12 cellular contexts compared by ENCODE assay signal in the genomic region with DNA sequence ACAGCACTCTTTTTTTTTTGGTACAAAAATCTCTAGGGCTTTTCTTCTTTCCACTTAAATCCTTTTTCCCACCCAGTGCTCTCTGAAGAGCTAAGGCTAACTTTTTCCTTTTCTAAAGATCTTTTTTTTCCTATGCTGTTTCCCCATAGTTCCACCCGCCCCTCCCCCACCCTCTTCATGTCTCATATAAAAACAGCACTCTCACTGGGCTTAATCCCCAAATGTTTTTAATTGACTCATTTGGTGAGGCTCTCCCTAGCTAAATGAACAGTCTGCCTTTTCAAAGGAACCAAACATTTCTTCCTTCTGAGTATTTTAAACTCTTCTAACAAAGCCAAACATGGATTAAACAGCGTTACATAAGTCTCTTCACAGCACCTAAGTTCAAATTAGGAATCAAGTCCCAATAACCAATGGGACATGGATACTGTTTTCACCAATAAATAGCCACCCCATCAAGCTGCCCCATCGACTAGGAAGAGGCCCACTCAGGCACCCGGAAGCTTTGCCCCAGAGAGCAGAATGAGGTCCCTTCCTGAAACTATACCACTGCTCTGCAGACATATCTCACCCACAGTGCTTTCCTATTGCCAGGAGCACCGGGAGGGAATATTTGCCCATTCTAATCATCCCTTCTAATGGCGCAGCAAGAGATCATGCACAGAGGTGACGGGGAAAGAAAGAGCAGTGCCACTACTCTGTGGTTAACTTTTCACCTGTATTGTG.
A peak's percentile ranks its signal among the peaks of the same experiment; 100 is the strongest.
DNase-seq lines count a peak whose midpoint lies in the region; ATAC-seq and TF ChIP-seq lines count a peak whose summit lies in the region.
"Had no signal": no experiment of that assay in that cellular context is flagged by ENCODE, and none has a peak within 500 bp of the region (broad histone marks: within the 10 kb centered on the region; RNA-seq: fewer than 3 reads in every experiment).

No MANE protein-coding gene starts in this region.

- H3K27ac ChIP-seq in HEK293 (ENCODE audit: extremely low read depth, low read depth, low read length), result no peak overlapping the region; the same call in 1 of the 2 replicates
- H3K27ac ChIP-seq: cardiac muscle cell had no signal

- H3K36me3 Mint-ChIP-seq in CD14-positive monocyte (peaks cover 3 to 4% of the 10 kb centered on the region in 2 donors), natural killer cell (no peaks in the 10 kb centered on the region)
- H3K36me3 Mint-ChIP-seq in activated naive CD8-positive, alpha-beta T cell treated with anti-CD3 and anti-CD28 coated beads for 36 hours, result peaks cover 36% of the 10 kb centered on the region

- ATAC-seq in natural killer cell, result no peak
- no peak for ATAC-seq in GM21367 (IDR thresholded peaks at IDR 0.05; ENCODE audit: unreplicated experiment)

- intact Hi-C loops in CD14-positive monocyte (cut with micrococcal nuclease), result no loop called here
- intact Hi-C loops in natural killer cell (cut with micrococcal nuclease), result loop anchor here (2.0 to 5.0 kb wide), 3 partner anchors 13 to 45 kb away; no protein-coding TSS in a partner anchor

- no peaks in the 10 kb centered on the region for H3K9me3 ChIP-seq in HEK293 (ENCODE audit: control insufficient read depth, insufficient read depth, low read depth, low read length)
- H3K9me3 ChIP-seq: thoracic aorta had no signal

- H3K4me1 ChIP-seq in HEK293 (ENCODE audit: control insufficient read depth, insufficient read depth, low read length), result peaks cover 29% of the 10 kb centered on the region

- DNase-seq in CD14-positive monocyte (ENCODE audit: low spot score) (no peak), natural killer cell (no peak), superior temporal gyrus (ENCODE audit: extremely low spot score) (no peak), iPS-NIHi11 (ENCODE audit: low spot score) (no peak), HUDEP-2 (lab: John Stamatoyannopoulos, UW; ENCODE audit: unreplicated experiment in 76 of 76) (no peak)
- no peak for DNase-seq in activated naive CD8-positive, alpha-beta T cell treated with anti-CD3 and anti-CD28 coated beads for 36 hours
- DNase-seq: activated CD8-positive, alpha-beta memory T cell treated with anti-CD3 and anti-CD28 coated beads, Interleukin-2, amount 50 U/mL, for 48 hours; islet precursor cell had no signal

- no peak for TF ChIP-seq CTCF in CD14-positive monocyte (IDR thresholded peaks at IDR 0.05)
- TF ChIP-seq CTCF in HEK293 (tag by site-specific recombination; IDR thresholded peaks at IDR 0.05), result no peak
- no peak for TF ChIP-seq CTCF in natural killer cell (IDR thresholded peaks at IDR 0.05)

- no peak overlapping the region for H3K4me3 ChIP-seq in HEK293 (ENCODE audit: low read depth, low read length)
- H3K4me3 ChIP-seq: cardiac muscle cell, thoracic aorta had no signal

- H3K9me3 Mint-ChIP-seq in CD14-positive monocyte (no peaks in the 10 kb centered on the region), natural killer cell (no peaks in the 10 kb centered on the region)
- H3K9me3 Mint-ChIP-seq in activated naive CD8-positive, alpha-beta T cell treated with anti-CD3 and anti-CD28 coated beads for 36 hours, result peaks cover 4% of the 10 kb centered on the region

- no peaks in the 10 kb centered on the region for H3K36me3 ChIP-seq in HEK293 (ENCODE audit: control insufficient read depth in 2 of 2, insufficient read depth in 1 of 2, low read length in 2 of 2)
- H3K36me3 ChIP-seq: cardiac muscle cell, thoracic aorta had no signal

- POLR2A ChIA-PET in HEK293 (lab: Yijun Ruan, JAX), result interaction anchor here (1.0 to 1.4 kb wide), 2 partner anchors 64 to 65 kb away, joined by 4 to 6 read pairs; no protein-coding TSS in a partner anchor

- no peak overlapping the region for H3K4me3 Mint-ChIP-seq in CD14-positive monocyte
- peak overlapping the region; percentile 37 for H3K4me3 Mint-ChIP-seq in activated naive CD8-positive, alpha-beta T cell treated with anti-CD3 and anti-CD28 coated beads for 36 hours
- peak overlapping the region; percentile 87 for H3K4me3 Mint-ChIP-seq in natural killer cell

- H3K4me1 Mint-ChIP-seq in CD14-positive monocyte (peaks cover 80% of the 10 kb centered on the region), natural killer cell (peaks cover 58 to 67% of the 10 kb centered on the region in 2 donors)
- H3K4me1 Mint-ChIP-seq in activated naive CD8-positive, alpha-beta T cell treated with anti-CD3 and anti-CD28 coated beads for 36 hours, result peaks cover 67% of the 10 kb centered on the region

- CTCF ChIA-PET in HEK293 (lab: Yijun Ruan, JAX), result interaction anchor here (0.9 to 1.2 kb wide), 3 partner anchors 66 to 288 kb away, joined by 3 read pairs; no protein-coding TSS in a partner anchor

- H3K27me3 Mint-ChIP-seq in CD14-positive monocyte (ENCODE audit: low read depth in 3 of 3) (no peaks in the 10 kb centered on the region), natural killer cell (ENCODE audit: low read depth in 2 of 2) (no peaks in the 10 kb centered on the region)
- H3K27me3 Mint-ChIP-seq in activated naive CD8-positive, alpha-beta T cell treated with anti-CD3 and anti-CD28 coated beads for 36 hours, result no peaks in the 10 kb centered on the region

- H3K27ac Mint-ChIP-seq in CD14-positive monocyte (peak overlapping the region; percentile 24 to 84 (median 76)), natural killer cell (peak overlapping the region; percentile 85 to 92)
- peak overlapping the region; percentile 79 for H3K27ac Mint-ChIP-seq in activated naive CD8-positive, alpha-beta T cell treated with anti-CD3 and anti-CD28 coated beads for 36 hours

TF ChIP-seq in HEK293, 187 proteins besides CTCF, POLR2A, EP300 and RAD21:
- no peak for TF ChIP-seq TRIM28 (IDR thresholded peaks at IDR 0.05; ENCODE audit: borderline replicate concordance, low read length)
- TF ChIP-seq, protein P1, sequence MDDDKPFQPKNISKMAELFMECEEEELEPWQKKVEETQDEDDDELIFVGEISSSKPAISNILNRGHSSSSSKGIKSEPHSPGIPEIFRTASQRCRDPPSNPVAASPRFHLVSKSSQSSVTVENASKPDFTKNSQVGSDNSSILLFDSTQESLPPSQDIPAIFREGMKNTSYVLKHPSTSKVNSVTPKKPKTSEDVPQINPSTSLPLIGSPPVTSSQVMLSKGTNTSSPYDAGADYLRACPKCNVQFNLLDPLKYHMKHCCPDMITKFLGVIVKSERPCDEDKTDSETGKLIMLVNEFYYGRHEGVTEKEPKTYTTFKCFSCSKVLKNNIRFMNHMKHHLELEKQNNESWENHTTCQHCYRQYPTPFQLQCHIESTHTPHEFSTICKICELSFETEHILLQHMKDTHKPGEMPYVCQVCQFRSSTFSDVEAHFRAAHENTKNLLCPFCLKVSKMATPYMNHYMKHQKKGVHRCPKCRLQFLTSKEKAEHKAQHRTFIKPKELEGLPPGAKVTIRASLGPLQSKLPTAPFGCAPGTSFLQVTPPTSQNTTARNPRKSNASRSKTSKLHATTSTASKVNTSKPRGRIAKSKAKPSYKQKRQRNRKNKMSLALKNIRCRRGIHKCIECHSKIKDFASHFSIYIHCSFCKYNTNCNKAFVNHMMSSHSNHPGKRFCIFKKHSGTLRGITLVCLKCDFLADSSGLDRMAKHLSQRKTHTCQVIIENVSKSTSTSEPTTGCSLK (tag by site-specific recombination; IDR thresholded peaks at IDR 0.05), result no peak
- TF ChIP-seq, protein P2, sequence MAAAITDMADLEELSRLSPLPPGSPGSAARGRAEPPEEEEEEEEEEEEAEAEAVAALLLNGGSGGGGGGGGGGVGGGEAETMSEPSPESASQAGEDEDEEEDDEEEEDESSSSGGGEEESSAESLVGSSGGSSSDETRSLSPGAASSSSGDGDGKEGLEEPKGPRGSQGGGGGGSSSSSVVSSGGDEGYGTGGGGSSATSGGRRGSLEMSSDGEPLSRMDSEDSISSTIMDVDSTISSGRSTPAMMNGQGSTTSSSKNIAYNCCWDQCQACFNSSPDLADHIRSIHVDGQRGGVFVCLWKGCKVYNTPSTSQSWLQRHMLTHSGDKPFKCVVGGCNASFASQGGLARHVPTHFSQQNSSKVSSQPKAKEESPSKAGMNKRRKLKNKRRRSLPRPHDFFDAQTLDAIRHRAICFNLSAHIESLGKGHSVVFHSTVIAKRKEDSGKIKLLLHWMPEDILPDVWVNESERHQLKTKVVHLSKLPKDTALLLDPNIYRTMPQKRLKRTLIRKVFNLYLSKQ (tag by site-specific recombination; IDR thresholded peaks at IDR 0.05; ENCODE audit: borderline replicate concordance), result no peak
- no peak for TF ChIP-seq SP2 (tag by site-specific recombination; IDR thresholded peaks at IDR 0.05)
- TF ChIP-seq ZNF48 (tag by site-specific recombination; IDR thresholded peaks at IDR 0.05), result no peak
- TF ChIP-seq ZNF664 (tag by site-specific recombination; IDR thresholded peaks at IDR 0.05), result no peak
- no peak for TF ChIP-seq ZNF391 (tag by site-specific recombination; IDR thresholded peaks at IDR 0.05; ENCODE audit: borderline replicate concordance, low read depth)
- TF ChIP-seq ZIC2 (tag by site-specific recombination; IDR thresholded peaks at IDR 0.05), result peak; percentile 60
- no peak for TF ChIP-seq ZBTB17 (tag by site-specific recombination; IDR thresholded peaks at IDR 0.05)
- peak; percentile 61 for TF ChIP-seq FEZF1 (tag by site-specific recombination; IDR thresholded peaks at IDR 0.05)
- no peak for TF ChIP-seq KLF16 (tag by site-specific recombination; IDR thresholded peaks at IDR 0.05)
- TF ChIP-seq ZNF416 (tag by site-specific recombination; IDR thresholded peaks at IDR 0.05), result no peak
- TF ChIP-seq ZNF473 (tag by site-specific recombination; IDR thresholded peaks at IDR 0.05), result no peak
- no peak for TF ChIP-seq ZNF266 (tag by site-specific recombination; IDR thresholded peaks at IDR 0.05; ENCODE audit: low read depth)
- no peak for TF ChIP-seq ZNF155 (tag by site-specific recombination; IDR thresholded peaks at IDR 0.05)
- no peak for TF ChIP-seq HOXA7 (CRISPR knock-in tag; IDR thresholded peaks at IDR 0.05; ENCODE audit: borderline replicate concordance)
TF ChIP-seq in HEK293: peak in this region for 2.

Comparison
In these comparisons a context has a peak if more than half of its experiments do, and no peak if none do; other contexts are left out.
1. H3K4me3 Mint-ChIP-seq: peak in activated naive CD8-positive, alpha-beta T cell treated with anti-CD3 and anti-CD28 coated beads for 36 hours (single experiment) and natural killer cell (single experiment); none in CD14-positive monocyte (0 of 2).
2. Peak in every context shown above with its lines, with median percentiles within 50 percentile points of each other: H3K27ac Mint-ChIP-seq.